ENCODE assay signal across 8 cellular contexts in genomic region chr6:17394192-17394611, GRCh38. TPM values are rescaled to one million over a fixed set of nuclear protein-coding genes. Genes with fewer than 3 reads are reported as not detected.
A peak's percentile ranks its signal among the peaks of the same experiment; 100 is the strongest.
DNase-seq lines count a peak whose midpoint lies in the region; ATAC-seq and TF ChIP-seq lines count a peak whose summit lies in the region.

No MANE protein-coding gene starts in this region.

- in situ Hi-C loops in ACHN (cut with HindIII; ENCODE audit: low pct_ligation_motif_present, low pct_unique_long_range_greater_than_20kb, low sequenced_read_pairs): no loop called here

- H3K56ac ChIP-seq in H9 (ENCODE audit: insufficient read length, low read depth, low read length): no peak overlapping the region

- peaks cover 11 to 24% (median 15%) of the 10 kb centered on the region in 3 experiments for H3K36me3 Mint-ChIP-seq in H9 (ENCODE audit: insufficient read depth in 1 of 3, low read depth in 3 of 3)
- peaks cover 11% of the 10 kb centered on the region for H3K36me3 Mint-ChIP-seq in mesothelial cell of epicardium

- no peaks in the 10 kb centered on the region for H3K79me1 ChIP-seq in H9 (ENCODE audit: insufficient read depth, low read depth, low read length, poor library complexity, severe bottlenecking)

- H3K27ac Mint-ChIP-seq in H9 (peak overlapping the region; percentile 99), mesothelial cell of epicardium (peak overlapping the region; percentile 99)

- peak overlapping the region; percentile 57 for H3K9ac ChIP-seq in H9 (ENCODE audit: extremely low read depth, insufficient read length, low read length)

- no peaks in the 10 kb centered on the region; the same call in 1 of the 2 replicates for H3K79me2 ChIP-seq in H9 (ENCODE audit: insufficient read depth, low read length)

- H2BK120ac ChIP-seq in H9 (ENCODE audit: low read depth, low read length, poor library complexity, severe bottlenecking): no peak overlapping the region

- H3K4ac ChIP-seq in H9 (ENCODE audit: low read depth, low read length): no peak overlapping the region

- H3K9me3 ChIP-seq in H9 (ENCODE audit: control insufficient read depth, low read depth, low read length): no peaks in the 10 kb centered on the region

- H3K18ac ChIP-seq in H9 (ENCODE audit: insufficient read length, low read depth, low read length): no peak overlapping the region

- H3K23ac ChIP-seq in H9 (ENCODE audit: insufficient read length, low read depth, low read length): no peak overlapping the region

- H3K23me2 ChIP-seq in H9 (ENCODE audit: insufficient read length, low read depth, low read length, poor library complexity, severe bottlenecking): peaks cover 6% of the 10 kb centered on the region

- TF ChIP-seq CTCF in H9 (conservative IDR thresholded peaks at IDR 0.05): no peak
- no peak for TF ChIP-seq CTCF in mesothelial cell of epicardium (IDR thresholded peaks at IDR 0.05; ENCODE audit: unreplicated experiment)

- H2BK5ac ChIP-seq in H9 (ENCODE audit: insufficient read length, low read length): no peak overlapping the region

- H3K4me2 ChIP-seq in H9 (ENCODE audit: insufficient read depth, insufficient read length, low read length): peak overlapping the region; percentile 63

- no CpG with 5 or more reads among the region's 12 CpGs for WGBS in H9 (ENCODE audit: extremely low coverage, insufficient read length, low lambda C conversion rate)

- H2AK5ac ChIP-seq in H9 (ENCODE audit: insufficient read length, low read length): no peak overlapping the region

- H3K27ac ChIP-seq in H9 (ENCODE audit: insufficient read length, low read depth, low read length): peak overlapping the region; percentile 44

- no peak overlapping the region for H2BK15ac ChIP-seq in H9 (ENCODE audit: low read depth, low read length)

- H3K4me3 Mint-ChIP-seq in H9 (peak overlapping the region; percentile 91 to 97), mesothelial cell of epicardium (peak overlapping the region; percentile 97)

- peaks cover 15 to 20% of the 10 kb centered on the region in 2 experiments for H3K4me1 Mint-ChIP-seq in H9
- H3K4me1 Mint-ChIP-seq in mesothelial cell of epicardium: peaks cover 17% of the 10 kb centered on the region

- no peak overlapping the region for H4K91ac ChIP-seq in H9 (ENCODE audit: insufficient read length, low read depth, low read length)

- peaks cover 3% of the 10 kb centered on the region in 2 experiments; a peak in 1 of 5 replicates for H3K9me3 Mint-ChIP-seq in H9
- peaks cover 9% of the 10 kb centered on the region for H3K9me3 Mint-ChIP-seq in mesothelial cell of epicardium

- DNase-seq in ACHN (peak; percentile 87), H9 (peak; percentile 80), epidermal melanocyte (ENCODE audit: insufficient read length, low spot score) (peak; percentile 54), mesothelial cell of epicardium (ENCODE audit: low spot score in 2 of 2, unreplicated experiment in 2 of 2) (peak; percentile 28 to 72), ureter (ENCODE audit: low spot score) (peak; percentile 65)

- ATAC-seq in SK-N-SH treated with all-trans-retinoic acid at 6 μM for 48 hours (peak; percentile 60), GM21576 (IDR thresholded peaks at IDR 0.05; ENCODE audit: unreplicated experiment) (no peak), GM19467 (IDR thresholded peaks at IDR 0.05; ENCODE audit: unreplicated experiment) (no peak)

- no peak overlapping the region for H4K8ac ChIP-seq in H9 (replicated peaks; ENCODE audit: insufficient read length, low read depth, low read length)

- H3K14ac ChIP-seq in H9 (ENCODE audit: insufficient read depth, low read length): peak overlapping the region; percentile 73; the same call in 1 of the 2 replicates

- H4K5ac ChIP-seq in H9 (ENCODE audit: insufficient read length, low read depth, low read length): no peak overlapping the region

- H2AFZ ChIP-seq in H9 (ENCODE audit: low read length): no peak overlapping the region

- H2BK20ac ChIP-seq in H9 (ENCODE audit: low read depth, low read length, poor library complexity, severe bottlenecking): no peak overlapping the region

- H3K27me3 ChIP-seq in H9 (ENCODE audit: insufficient read depth, low read length): no peaks in the 10 kb centered on the region; the same call in 1 of the 2 replicates

- no peaks in the 10 kb centered on the region for H4K20me1 ChIP-seq in H9 (ENCODE audit: control insufficient read depth, insufficient read depth, insufficient read length)

- no peaks in the 10 kb centered on the region; the same call in 1 of the 2 replicates for H3K4me1 ChIP-seq in H9 (ENCODE audit: insufficient read depth, low read length)

- no peak overlapping the region for H2BK12ac ChIP-seq in H9 (ENCODE audit: insufficient read length, low read depth, low read length)

- no peak overlapping the region for H3T11ph ChIP-seq in H9 (ENCODE audit: low read length)

- H3K27me3 Mint-ChIP-seq in H9 (ENCODE audit: low read depth): peaks cover 9% of the 10 kb centered on the region
- no peaks in the 10 kb centered on the region for H3K27me3 Mint-ChIP-seq in mesothelial cell of epicardium (ENCODE audit: low read depth)

TF ChIP-seq in SK-N-SH treated with all-trans-retinoic acid at 6 μM for 48 hours, 23 proteins besides CTCF, POLR2A, EP300 and RAD21:
- TF ChIP-seq OSR1 (CRISPR knock-in tag; IDR thresholded peaks at IDR 0.05) (no peak), TOX (CRISPR knock-in tag; IDR thresholded peaks at IDR 0.05; ENCODE audit: borderline replicate concordance) (no peak), TCF4 (CRISPR knock-in tag; IDR thresholded peaks at IDR 0.05; ENCODE audit: borderline replicate concordance) (no peak), SNAI2 (CRISPR knock-in tag; IDR thresholded peaks at IDR 0.05) (no peak)

RNA-seq across cellular contexts. Expression of gene CAP2, which starts 0.8 kb away (rescaled TPM):
- total RNA-seq in H9 (2021) (11.5 and 11.9 TPM in 2 replicates), mesothelial cell of epicardium (14.1 to 15.6 TPM (median 15.0 TPM) in 3 replicates), ureter (20.7 TPM)
